ENCODE assay signal across 10 cellular contexts in genomic region chr12:1529228-1529861, GRCh38.
DNase-seq lines count a peak whose midpoint lies in the region; ATAC-seq lines count a peak whose summit lies in the region.
"Had no signal": no experiment of that assay in that cellular context is flagged by ENCODE, and none has a peak within 500 bp of the region (broad histone marks: within the 10 kb centered on the region; RNA-seq: fewer than 3 reads in every experiment).

No MANE protein-coding gene starts in this region.

- intact Hi-C loops in activated T-helper 2 cell treated with anti-CD3 and anti-CD28 coated beads, Interferon-gamma antibody, Interleukin-2, Interleukin-4, amounts not matched to agents 10 μg/mL and 5 μg/mL and 100 μg/mL, durations not matched to agents 14 hours and 24 hours and 36 hours (cut with micrococcal nuclease), result no loop called here

- H3K4me3 ChIP-seq in subcutaneous abdominal adipose tissue (ENCODE audit: low read depth in 1 of 5, low read length in 5 of 5), result peak overlapping the region in 4 of 5 donors; percentile 46 to 61 (median 48)

- no peaks in the 10 kb centered on the region for H3K9me3 ChIP-seq in subcutaneous abdominal adipose tissue (ENCODE audit: control insufficient read depth in 5 of 5, low read length in 5 of 5)

- peaks cover 77% of the 10 kb centered on the region for H3K27me3 Mint-ChIP-seq in activated CD4-positive, alpha-beta T cell treated with anti-CD3 and anti-CD28 coated beads, Interleukin-2, amount 10 ng/mL, durations not matched to agents 7 days and 5 days
- H3K27me3 Mint-ChIP-seq in activated T-helper 2 cell treated with anti-CD3 and anti-CD28 coated beads, Interferon-gamma antibody, Interleukin-2, Interleukin-4, amounts not matched to agents 10 μg/mL and 5 μg/mL and 100 μg/mL, durations not matched to agents 14 hours and 24 hours and 36 hours (ENCODE audit: low read depth), result peaks cover 67% of the 10 kb centered on the region

- no peak for ATAC-seq in HG03095 (IDR thresholded peaks at IDR 0.05; ENCODE audit: unreplicated experiment)

- H3K4me1 ChIP-seq in subcutaneous abdominal adipose tissue (ENCODE audit: control insufficient read depth in 5 of 5, insufficient read depth in 5 of 5, low read length in 5 of 5), result peaks cover 0 to 29% (median 10%) of the 10 kb centered on the region in 5 donors

- CTCF ChIA-PET in activated CD4-positive, alpha-beta T cell treated with anti-CD3 and anti-CD28 coated beads, Interleukin-2, amount 10 ng/mL, durations not matched to agents 7 days and 5 days (lab: Charles Lee), result no interaction called here

- peak overlapping the region; percentile 52 for H3K4me3 Mint-ChIP-seq in activated CD4-positive, alpha-beta T cell treated with anti-CD3 and anti-CD28 coated beads, Interleukin-2, amount 10 ng/mL, durations not matched to agents 7 days and 5 days
- peak overlapping the region; percentile 76 for H3K4me3 Mint-ChIP-seq in activated T-helper 2 cell treated with anti-CD3 and anti-CD28 coated beads, Interferon-gamma antibody, Interleukin-2, Interleukin-4, amounts not matched to agents 10 μg/mL and 5 μg/mL and 100 μg/mL, durations not matched to agents 14 hours and 24 hours and 36 hours (ENCODE audit: low read depth)

- peak overlapping the region in 2 of 5 donors; percentile 16 to 39 for H3K9ac ChIP-seq in subcutaneous abdominal adipose tissue (ENCODE audit: low read length in 5 of 5)

- H3K36me3 ChIP-seq in subcutaneous abdominal adipose tissue (ENCODE audit: control insufficient read depth in 5 of 5, insufficient read depth in 5 of 5, low read length in 5 of 5), result no peaks in the 10 kb centered on the region
- H3K36me3 ChIP-seq: WERI-Rb-1 had no signal

- H3K4me1 Mint-ChIP-seq in activated CD4-positive, alpha-beta T cell treated with anti-CD3 and anti-CD28 coated beads, Interleukin-2, amount 10 ng/mL, durations not matched to agents 7 days and 5 days, result peaks cover 29% of the 10 kb centered on the region
- H3K4me1 Mint-ChIP-seq in activated T-helper 2 cell treated with anti-CD3 and anti-CD28 coated beads, Interferon-gamma antibody, Interleukin-2, Interleukin-4, amounts not matched to agents 10 μg/mL and 5 μg/mL and 100 μg/mL, durations not matched to agents 14 hours and 24 hours and 36 hours (ENCODE audit: low read depth), result peaks cover 26% of the 10 kb centered on the region

- peaks cover 14 to 50% (median 26%) of the 10 kb centered on the region in 5 donors for H3K27me3 ChIP-seq in subcutaneous abdominal adipose tissue (ENCODE audit: control insufficient read depth in 5 of 5, insufficient read depth in 4 of 5, low read length in 5 of 5)

- H3K27ac Mint-ChIP-seq in activated CD4-positive, alpha-beta T cell treated with anti-CD3 and anti-CD28 coated beads, Interleukin-2, amount 10 ng/mL, durations not matched to agents 7 days and 5 days, result no peak overlapping the region
- H3K27ac Mint-ChIP-seq in activated T-helper 2 cell treated with anti-CD3 and anti-CD28 coated beads, Interferon-gamma antibody, Interleukin-2, Interleukin-4, amounts not matched to agents 10 μg/mL and 5 μg/mL and 100 μg/mL, durations not matched to agents 14 hours and 24 hours and 36 hours, result no peak overlapping the region

- no peak overlapping the region for H3K27ac ChIP-seq in subcutaneous abdominal adipose tissue (ENCODE audit: low read depth, low read length)
- H3K27ac ChIP-seq: WERI-Rb-1 had no signal

- DNase-seq in activated CD4-positive, alpha-beta T cell treated with anti-CD3 and anti-CD28 coated beads, Interleukin-2, amount 10 ng/mL, durations not matched to agents 7 days and 5 days, result no peak
- no peak for DNase-seq in activated CD4-positive, alpha-beta T cell treated with anti-CD3 and anti-CD28 coated beads for 48 hours
- DNase-seq in activated T-helper 2 cell treated with anti-CD3 and anti-CD28 coated beads, Interferon-gamma antibody, Interleukin-2, Interleukin-4, amounts not matched to agents 10 μg/mL and 5 μg/mL and 100 μg/mL, durations not matched to agents 14 hours and 24 hours and 36 hours (ENCODE audit: low spot score), result no peak
- DNase-seq in iPS-NIHi7 (ENCODE audit: extremely low spot score) (peak; percentile 11), SKM-1 treated with dmso at 0.1 percent for 144 hours (lab: John Stamatoyannopoulos, UW; ENCODE audit: unreplicated experiment) (no peak), DMS153 (lab: John Stamatoyannopoulos, UW) (no peak)
- DNase-seq: AML-193 had no signal

- H3K9me3 Mint-ChIP-seq in activated CD4-positive, alpha-beta T cell treated with anti-CD3 and anti-CD28 coated beads, Interleukin-2, amount 10 ng/mL, durations not matched to agents 7 days and 5 days, result no peaks in the 10 kb centered on the region
- no peaks in the 10 kb centered on the region for H3K9me3 Mint-ChIP-seq in activated T-helper 2 cell treated with anti-CD3 and anti-CD28 coated beads, Interferon-gamma antibody, Interleukin-2, Interleukin-4, amounts not matched to agents 10 μg/mL and 5 μg/mL and 100 μg/mL, durations not matched to agents 14 hours and 24 hours and 36 hours

- POLR2A ChIA-PET in activated CD4-positive, alpha-beta T cell treated with anti-CD3 and anti-CD28 coated beads, Interleukin-2, amount 10 ng/mL, durations not matched to agents 7 days and 5 days (lab: Charles Lee), result no interaction called here

- no peaks in the 10 kb centered on the region for H3K36me3 Mint-ChIP-seq in activated CD4-positive, alpha-beta T cell treated with anti-CD3 and anti-CD28 coated beads, Interleukin-2, amount 10 ng/mL, durations not matched to agents 7 days and 5 days (ENCODE audit: low read depth)
- no peaks in the 10 kb centered on the region for H3K36me3 Mint-ChIP-seq in activated T-helper 2 cell treated with anti-CD3 and anti-CD28 coated beads, Interferon-gamma antibody, Interleukin-2, Interleukin-4, amounts not matched to agents 10 μg/mL and 5 μg/mL and 100 μg/mL, durations not matched to agents 14 hours and 24 hours and 36 hours (ENCODE audit: low read depth)
